Comparison of ENCODE assay signal across 21 cellular contexts in genomic region chr2:2686228-2686627, GRCh38.
DNase-seq lines count a peak whose midpoint lies in the region; ATAC-seq and TF ChIP-seq lines count a peak whose summit lies in the region.
"Had no signal": no experiment of that assay in that cellular context is flagged by ENCODE, and none has a peak within 500 bp of the region (broad histone marks: within the 10 kb centered on the region; RNA-seq: fewer than 3 reads in every experiment).

No MANE protein-coding gene starts in this region.

- intact Hi-C loops in CD4-positive, alpha-beta T cell (cut with DNase I, micrococcal nuclease): loop anchor here in 1 of 2 experiments (1.0 to 5.0 kb wide), 2 partner anchors 40 to 74 kb away; no protein-coding TSS in a partner anchor

- no peak overlapping the region for H3K4me3 Mint-ChIP-seq in activated CD4-positive, alpha-beta T cell treated with anti-CD3 and anti-CD28 coated beads, Interleukin-2, amount 10 ng/mL, durations not matched to agents 7 days and 5 days
- H3K4me3 Mint-ChIP-seq in CD4-positive, alpha-beta T cell: peak overlapping the region; percentile 55
- H3K4me3 Mint-ChIP-seq in brain: no peak overlapping the region
- H3K4me3 Mint-ChIP-seq: IgD-negative memory B cell; neural progenitor cell; T-helper 1 cell treated with Interleukin-12 subunit alpha and Interleukin-12 subunit beta and Interleukin-4 antibody, amounts not matched to agents 30 μg/mL and 1 μg/mL, for 36 hours had no signal

- H3K27ac Mint-ChIP-seq in activated CD4-positive, alpha-beta T cell treated with anti-CD3 and anti-CD28 coated beads, Interleukin-2, amount 10 ng/mL, durations not matched to agents 7 days and 5 days: peak overlapping the region; percentile 0
- H3K27ac Mint-ChIP-seq in CD4-positive, alpha-beta T cell: peak overlapping the region; percentile 25
- H3K27ac Mint-ChIP-seq in brain: peak overlapping the region in 3 of 5 experiments; percentile 5 to 86 (median 47)
- H3K27ac Mint-ChIP-seq: IgD-negative memory B cell; neural progenitor cell; T-helper 1 cell treated with Interleukin-12 subunit alpha and Interleukin-12 subunit beta and Interleukin-4 antibody, amounts not matched to agents 30 μg/mL and 1 μg/mL, for 36 hours had no signal

- H3K27me3 Mint-ChIP-seq in activated CD4-positive, alpha-beta T cell treated with anti-CD3 and anti-CD28 coated beads, Interleukin-2, amount 10 ng/mL, durations not matched to agents 7 days and 5 days: peaks cover 2% of the 10 kb centered on the region
- no peaks in the 10 kb centered on the region for H3K27me3 Mint-ChIP-seq in CD4-positive, alpha-beta T cell
- H3K27me3 Mint-ChIP-seq in brain: no peaks in the 10 kb centered on the region

- H3K36me3 Mint-ChIP-seq in activated CD4-positive, alpha-beta T cell treated with anti-CD3 and anti-CD28 coated beads, Interleukin-2, amount 10 ng/mL, durations not matched to agents 7 days and 5 days (ENCODE audit: low read depth): no peaks in the 10 kb centered on the region
- no peaks in the 10 kb centered on the region for H3K36me3 Mint-ChIP-seq in CD4-positive, alpha-beta T cell (ENCODE audit: low read depth)
- no peaks in the 10 kb centered on the region for H3K36me3 Mint-ChIP-seq in brain
- H3K36me3 Mint-ChIP-seq: IgD-negative memory B cell, neural progenitor cell had no signal

- H3K4me1 Mint-ChIP-seq in activated CD4-positive, alpha-beta T cell treated with anti-CD3 and anti-CD28 coated beads, Interleukin-2, amount 10 ng/mL, durations not matched to agents 7 days and 5 days: peaks cover 41% of the 10 kb centered on the region
- peaks cover 86% of the 10 kb centered on the region for H3K4me1 Mint-ChIP-seq in CD4-positive, alpha-beta T cell (ENCODE audit: low read depth)
- H3K4me1 Mint-ChIP-seq in brain: peaks cover 39% of the 10 kb centered on the region

- POLR2A ChIA-PET in activated CD4-positive, alpha-beta T cell treated with anti-CD3 and anti-CD28 coated beads, Interleukin-2, amount 10 ng/mL, durations not matched to agents 7 days and 5 days (lab: Charles Lee): no interaction called here
- POLR2A ChIA-PET in CD4-positive, alpha-beta T cell (lab: Charles Lee): no interaction called here

- no peaks in the 10 kb centered on the region for H3K9me3 Mint-ChIP-seq in activated CD4-positive, alpha-beta T cell treated with anti-CD3 and anti-CD28 coated beads, Interleukin-2, amount 10 ng/mL, durations not matched to agents 7 days and 5 days
- H3K9me3 Mint-ChIP-seq in CD4-positive, alpha-beta T cell: no peaks in the 10 kb centered on the region
- H3K9me3 Mint-ChIP-seq in brain: peaks cover 0 to 3% (median 0%) of the 10 kb centered on the region in 5 experiments
- H3K9me3 Mint-ChIP-seq: T-helper 1 cell treated with Interleukin-12 subunit alpha and Interleukin-12 subunit beta and Interleukin-4 antibody, amounts not matched to agents 30 μg/mL and 1 μg/mL, for 36 hours had no signal

- DNase-seq in activated CD4-positive, alpha-beta T cell treated with anti-CD3 and anti-CD28 coated beads, Interleukin-2, amount 10 ng/mL, durations not matched to agents 7 days and 5 days: peak; percentile 25
- no peak for DNase-seq in activated CD4-positive, alpha-beta T cell treated with anti-CD3 and anti-CD28 coated beads, Interleukin-2, amount 50 U/mL, for 4 hours
- no peak for DNase-seq in CD4-positive, alpha-beta T cell
- DNase-seq in SHP77 (lab: John Stamatoyannopoulos, UW) (peak; percentile 19 to 70), NCI-H2081 treated with DMSO at 0.1 percent for 48 hours (lab: John Stamatoyannopoulos, UW) (no peak), substantia nigra (lab: John Stamatoyannopoulos, UW) (no peak)
- DNase-seq: EL; heart left ventricle; left ventricle myocardium inferior; NCI-H1092 treated with DMSO at 0.1 percent for 48 hours; NCI-H2081; NCI-H524 treated with DMSO at 0.1 percent for 48 hours; SIG-M5; small intestine; stimulated activated CD4-positive, alpha-beta T cell treated with anti-CD3 and anti-CD28 coated beads, Interleukin-4, amount 100 ng/mL, for 4 hours had no signal

- no peak for TF ChIP-seq CTCF in CD4-positive, alpha-beta T cell (IDR thresholded peaks at IDR 0.05)
- no peak for TF ChIP-seq CTCF in brain (conservative IDR thresholded peaks at IDR 0.05)

- CTCF ChIA-PET in activated CD4-positive, alpha-beta T cell treated with anti-CD3 and anti-CD28 coated beads, Interleukin-2, amount 10 ng/mL, durations not matched to agents 7 days and 5 days (lab: Charles Lee): no interaction called here
- CTCF ChIA-PET in CD4-positive, alpha-beta T cell (lab: Charles Lee): no interaction called here

- H3K9me3 ChIP-seq in CD4-positive, alpha-beta T cell (ENCODE audit: control insufficient read depth, low read length): no peaks in the 10 kb centered on the region
- H3K9me3 ChIP-seq: breast epithelium, heart left ventricle, left ventricle myocardium inferior had no signal

- H3K27me3 ChIP-seq in CD4-positive, alpha-beta T cell (ENCODE audit: control insufficient read depth, insufficient read depth, low read length): no peaks in the 10 kb centered on the region
- H3K27me3 ChIP-seq: neural progenitor cell had no signal

- ATAC-seq in CD4-positive, alpha-beta T cell (ENCODE audit: poor library complexity): no peak
- no peak for ATAC-seq in HG03469 (IDR thresholded peaks at IDR 0.05; ENCODE audit: unreplicated experiment)
- ATAC-seq: heart left ventricle had no signal

- H3K27ac ChIP-seq in CD4-positive, alpha-beta T cell (ENCODE audit: low read depth, low read length): no peak overlapping the region
- no peak overlapping the region for H3K27ac ChIP-seq in substantia nigra (ENCODE audit: low read depth, low read length, poor library complexity, severe bottlenecking)
- H3K27ac ChIP-seq: breast epithelium, heart left ventricle, left ventricle myocardium inferior, neural progenitor cell had no signal

Comparison
In these comparisons a context has a peak if more than half of its experiments do, and no peak if none do; other contexts are left out.
1. DNase-seq: peak in activated CD4-positive, alpha-beta T cell treated with anti-CD3 and anti-CD28 coated beads, Interleukin-2, amount 10 ng/mL, durations not matched to agents 7 days and 5 days (single experiment) and SHP77 (2 of 2); none in activated CD4-positive, alpha-beta T cell treated with anti-CD3 and anti-CD28 coated beads, Interleukin-2, amount 50 U/mL, for 4 hours (0 of 2), CD4-positive, alpha-beta T cell (0 of 10), NCI-H2081 treated with DMSO at 0.1 percent for 48 hours (single experiment) and substantia nigra (0 of 49).
2. Peak in every context shown above with its lines, with median percentiles within 50 percentile points of each other: H3K27ac Mint-ChIP-seq.